9 cellular contexts compared by ENCODE assay signal in the genomic region with DNA sequence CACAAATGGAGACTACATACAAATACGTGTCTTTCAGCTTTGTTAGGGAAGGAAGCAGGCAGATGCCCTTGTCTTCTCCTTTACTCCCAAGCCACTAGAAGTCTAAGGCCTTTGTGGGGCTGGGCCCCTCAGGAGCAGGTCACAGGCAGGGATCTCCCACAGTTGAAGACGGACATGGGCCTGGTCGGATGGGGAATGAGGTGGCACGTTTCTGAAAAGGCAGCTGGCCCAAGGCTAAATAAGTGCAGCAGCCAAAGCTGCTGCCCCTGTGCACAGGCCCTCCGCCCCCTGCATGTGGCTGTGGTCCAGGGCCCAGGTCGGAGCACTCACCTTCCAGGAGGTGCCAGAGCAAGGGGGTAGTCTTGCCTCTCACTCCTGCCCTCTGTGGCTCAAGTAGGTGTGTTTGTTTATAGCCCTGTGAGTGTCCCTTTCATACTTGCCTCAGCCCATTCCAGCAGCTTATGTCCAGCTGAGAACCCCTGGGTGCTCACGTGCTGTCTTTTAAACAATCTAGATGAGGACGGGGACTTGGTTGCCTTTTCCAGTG. TPM values are rescaled to one million over a fixed set of nuclear protein-coding genes. Genes with fewer than 3 reads are reported as not detected.
DNase-seq lines count a peak whose midpoint lies in the region; ATAC-seq and TF ChIP-seq lines count a peak whose summit lies in the region.
"Had no signal": no experiment of that assay in that cellular context is flagged by ENCODE, and none has a peak within 500 bp of the region (broad histone marks: within the 10 kb centered on the region; RNA-seq: fewer than 3 reads in every experiment).

No MANE protein-coding gene starts in this region.

- no peaks in the 10 kb centered on the region for H3K27me3 ChIP-seq in GM06990 (replicated peaks; ENCODE audit: control insufficient read depth, insufficient read depth, low read length)

- peaks cover 23% of the 10 kb centered on the region for H3K36me3 ChIP-seq in GM06990 (ENCODE audit: control insufficient read depth, insufficient read depth, low read length)

- no peak for ATAC-seq in GM18858 (IDR thresholded peaks at IDR 0.05; ENCODE audit: unreplicated experiment)

- peak overlapping the region; percentile 100 for H3K27ac ChIP-seq in VCaP

- no peak for DNase-seq in GM06990 (ENCODE audit: extremely low read depth, insufficient read length)
- no peak for DNase-seq in fibroblast of the aortic adventitia (ENCODE audit: low read depth)
- no peak for DNase-seq in skeletal muscle cell (ENCODE audit: low read depth)
- no peak for DNase-seq in NCI-H345 treated with DMSO at 0.1 percent for 48 hours (lab: John Stamatoyannopoulos, UW; ENCODE audit: unreplicated experiment)
- no peak for DNase-seq in HCEC 1CT
- no peak for DNase-seq in NCI-H82 treated with DMSO at 0.1 percent for 48 hours (lab: John Stamatoyannopoulos, UW; ENCODE audit: unreplicated experiment)
- DNase-seq: NCI-H2171 had no signal

- H3K4me3 ChIP-seq in GM06990 (replicated peaks; ENCODE audit: low read depth, low read length) (peak overlapping the region; percentile 82), fibroblast of the aortic adventitia (ENCODE audit: low read depth, low read length) (peak overlapping the region; percentile 95), skeletal muscle cell (ENCODE audit: low read depth, low read length) (peak overlapping the region; percentile 97)

- TF ChIP-seq CTCF in GM06990 (IDR thresholded peaks at IDR 0.05; ENCODE audit: insufficient read depth, low read length, poor library complexity, severe bottlenecking) (no peak), VCaP (conservative IDR thresholded peaks at IDR 0.05) (no peak), fibroblast of the aortic adventitia (IDR thresholded peaks at IDR 0.05; ENCODE audit: insufficient read depth, low read length) (no peak)

RNA-seq across cellular contexts. Expression of a gene that starts 1.8 kb away (rescaled TPM):
- 596 and 1,869 TPM in 2 replicates for total RNA-seq in fibroblast of the aortic adventitia (ENCODE audit: low replicate concordance)

RNA-seq across cellular contexts. Expression of a gene that starts 15.9 kb away (rescaled TPM):
- 106 and 141 TPM in 2 replicates for total RNA-seq in fibroblast of the aortic adventitia (ENCODE audit: low replicate concordance)

RNA-seq across cellular contexts. Expression of a gene that starts 28.7 kb away (rescaled TPM):
- total RNA-seq in fibroblast of the aortic adventitia (ENCODE audit: low replicate concordance) = 1.5 and 3.3 TPM in 2 replicates

RNA-seq across cellular contexts. Expression of a gene that starts 36.1 kb away (rescaled TPM):
- 3.5 and 11.0 TPM in 2 replicates for total RNA-seq in fibroblast of the aortic adventitia (ENCODE audit: low replicate concordance)
